ENCODE assay signal across 16 cellular contexts in genomic region chr12:32140867-32141266, GRCh38. TPM values are rescaled to one million over a fixed set of nuclear protein-coding genes. Genes with fewer than 3 reads are reported as not detected.
A peak's percentile ranks its signal among the peaks of the same experiment; 100 is the strongest.
DNase-seq lines count a peak whose midpoint lies in the region; ATAC-seq and TF ChIP-seq lines count a peak whose summit lies in the region.
"Had no signal": no experiment of that assay in that cellular context is flagged by ENCODE, and none has a peak within 500 bp of the region (broad histone marks: within the 10 kb centered on the region; RNA-seq: fewer than 3 reads in every experiment).

No MANE protein-coding gene starts in this region.

- TF ChIP-seq RAD21 in liver (IDR thresholded peaks at IDR 0.05), result no peak

- peaks cover 80% of the 10 kb centered on the region for H3K79me2 ChIP-seq in SU-DHL-6 (ENCODE audit: insufficient read depth, low read length)

- H3K36me3 ChIP-seq in left ventricle myocardium inferior (no peaks in the 10 kb centered on the region), SU-DHL-6 (ENCODE audit: low read length) (no peaks in the 10 kb centered on the region), liver (ENCODE audit: control insufficient read depth in 4 of 4, insufficient read depth in 3 of 4, low read depth in 1 of 4, low read length in 3 of 4) (no peaks in the 10 kb centered on the region)
- H3K36me3 ChIP-seq: lower lobe of right lung, prostate gland had no signal

- no peak for DNase-seq in left ventricle myocardium inferior
- DNase-seq in cardiac septum (ENCODE audit: low spot score), result no peak
- DNase-seq in SKM-1 treated with dmso at 0.1 percent for 144 hours (lab: John Stamatoyannopoulos, UW; ENCODE audit: unreplicated experiment), result no peak
- DNase-seq in SIG-M5 (lab: John Stamatoyannopoulos, UW), result no peak
- no peak for DNase-seq in activated CD4-positive, alpha-beta T cell treated with anti-CD3 and anti-CD28 coated beads for 4 hours
- DNase-seq: aorta, DMS79 treated with DMSO at 0.1 percent for 48 hours, lower lobe of right lung, NCI-H1092 treated with DMSO at 0.1 percent for 48 hours, NCI-H748 treated with DMSO at 0.1 percent for 48 hours had no signal

- H3K9ac ChIP-seq in SU-DHL-6 (ENCODE audit: low read length), result peak overlapping the region; percentile 66; the same call in 1 of the 2 replicates
- no peak overlapping the region for H3K9ac ChIP-seq in liver (ENCODE audit: low read depth in 1 of 2, low read length in 2 of 2)

- WGBS in liver, result 63% methylated on average over 12 of the region's 12 CpGs

- H3K27me3 ChIP-seq in left ventricle myocardium inferior (ENCODE audit: low read depth) (no peaks in the 10 kb centered on the region), SU-DHL-6 (ENCODE audit: low read length) (no peaks in the 10 kb centered on the region), liver (ENCODE audit: control insufficient read depth in 4 of 4, insufficient read depth in 4 of 4, low read length in 3 of 4) (no peaks in the 10 kb centered on the region)

- H2AFZ ChIP-seq in SU-DHL-6 (ENCODE audit: low read depth, low read length, severe bottlenecking), result no peak overlapping the region

- intact Hi-C loops in left ventricle myocardium inferior (cut with micrococcal nuclease) (no loop called here), cardiac septum (cut with DNase I) (no loop called here)

- no peak for ATAC-seq in GM21529 (IDR thresholded peaks at IDR 0.05; ENCODE audit: unreplicated experiment)
- ATAC-seq: HCT116, lower lobe of right lung had no signal

- H4K20me1 ChIP-seq in SU-DHL-6 (ENCODE audit: low read depth, low read length), result no peaks in the 10 kb centered on the region

- H3F3A ChIP-seq in SU-DHL-6 (ENCODE audit: insufficient read depth), result peaks cover 52% of the 10 kb centered on the region

- H3K9me3 ChIP-seq in left ventricle myocardium inferior (replicated peaks), result no peaks in the 10 kb centered on the region
- H3K9me3 ChIP-seq in SU-DHL-6 (ENCODE audit: insufficient read depth, low read length), result no peaks in the 10 kb centered on the region
- H3K9me3 ChIP-seq in liver (ENCODE audit: control insufficient read depth in 4 of 4, low read length in 3 of 4), result no peaks in the 10 kb centered on the region
- H3K9me3 ChIP-seq: lower lobe of right lung, prostate gland had no signal

- H3K4me1 ChIP-seq in left ventricle myocardium inferior, result peaks cover 3% of the 10 kb centered on the region
- peaks cover 0 to 7% (median 2%) of the 10 kb centered on the region in 4 donors for H3K4me1 ChIP-seq in liver (ENCODE audit: control insufficient read depth in 4 of 4, insufficient read depth in 4 of 4, low read length in 3 of 4)
- H3K4me1 ChIP-seq: lower lobe of right lung, prostate gland had no signal

- H3K27ac ChIP-seq in left ventricle myocardium inferior (replicated peaks) (peak overlapping the region; percentile 53), SU-DHL-6 (ENCODE audit: low read depth, low read length) (peak overlapping the region; percentile 97), liver (ENCODE audit: low read depth in 1 of 2, low read length in 2 of 2) (no peak overlapping the region)
- H3K27ac ChIP-seq: lower lobe of right lung, prostate gland, VCaP had no signal

- H3K4me3 ChIP-seq in left ventricle myocardium inferior (peak overlapping the region; percentile 61), SU-DHL-6 (ENCODE audit: insufficient read depth, low read length, poor library complexity, severe bottlenecking) (no peak overlapping the region), liver (ENCODE audit: low read depth in 1 of 3, low read length in 3 of 3) (peak overlapping the region in 2 of 3 donors; percentile 1 to 18)
- H3K4me3 ChIP-seq: prostate gland had no signal

- TF ChIP-seq CTCF in left ventricle myocardium inferior (IDR thresholded peaks at IDR 0.05; ENCODE audit: borderline replicate concordance), result no peak
- TF ChIP-seq CTCF in SU-DHL-6 (IDR thresholded peaks at IDR 0.05; ENCODE audit: insufficient read depth, low read length, poor library complexity, severe bottlenecking), result no peak
- TF ChIP-seq CTCF in liver (IDR thresholded peaks at IDR 0.05; ENCODE audit: low read depth, low read length, missing input control), result no peak

- peak overlapping the region; percentile 92 for H3K4me2 ChIP-seq in SU-DHL-6 (ENCODE audit: low read depth, low read length, poor library complexity, severe bottlenecking)

- no peaks in the 10 kb centered on the region for H3K9me2 ChIP-seq in SU-DHL-6 (replicated peaks; ENCODE audit: insufficient read depth, low read length)

TF ChIP-seq in liver, 16 proteins besides CTCF, POLR2A, EP300 and RAD21:
- TF ChIP-seq JUND (IDR thresholded peaks at IDR 0.05) (no peak), EGR1 (IDR thresholded peaks at IDR 0.05; ENCODE audit: low read depth in 2 of 2) (no peak), YY1 (IDR thresholded peaks at IDR 0.05) (no peak), RXRA (IDR thresholded peaks at IDR 0.05) (no peak), GABPA (IDR thresholded peaks at IDR 0.05 in 1 of 2, conservative IDR thresholded peaks at IDR 0.05 in 1 of 2) (no peak), NR2F2 (IDR thresholded peaks at IDR 0.05) (no peak), FOXA2 (IDR thresholded peaks at IDR 0.05) (no peak), HNF4G (IDR thresholded peaks at IDR 0.05) (no peak), FOXA1 (IDR thresholded peaks at IDR 0.05) (no peak), SP1 (IDR thresholded peaks at IDR 0.05) (peak; percentile 35), ZBTB33 (IDR thresholded peaks at IDR 0.05) (no peak), MAX (IDR thresholded peaks at IDR 0.05) (no peak), HNF4A (conservative IDR thresholded peaks at IDR 0.05) (peak; percentile 23 to 70), TAF1 (conservative IDR thresholded peaks at IDR 0.05) (no peak)

RNA-seq across cellular contexts. Expression of gene BICD1, which starts 34.2 kb away (rescaled TPM):
- total RNA-seq in left ventricle myocardium inferior (8.5 TPM), cardiac septum (19.8 TPM), liver (1 to 10 TPM; 1.3 to 3.4 TPM)
- under 1 TPM; 0.46 to 0.87 TPM for polyA plus RNA-seq in liver

Comparison
In these comparisons a context has a peak if more than half of its experiments do, and no peak if none do; other contexts are left out.
1. H3K27ac ChIP-seq: peak in left ventricle myocardium inferior (single experiment) and SU-DHL-6 (single experiment); none in liver (0 of 2).